8 cellular contexts compared by ENCODE assay signal in the genomic region with DNA sequence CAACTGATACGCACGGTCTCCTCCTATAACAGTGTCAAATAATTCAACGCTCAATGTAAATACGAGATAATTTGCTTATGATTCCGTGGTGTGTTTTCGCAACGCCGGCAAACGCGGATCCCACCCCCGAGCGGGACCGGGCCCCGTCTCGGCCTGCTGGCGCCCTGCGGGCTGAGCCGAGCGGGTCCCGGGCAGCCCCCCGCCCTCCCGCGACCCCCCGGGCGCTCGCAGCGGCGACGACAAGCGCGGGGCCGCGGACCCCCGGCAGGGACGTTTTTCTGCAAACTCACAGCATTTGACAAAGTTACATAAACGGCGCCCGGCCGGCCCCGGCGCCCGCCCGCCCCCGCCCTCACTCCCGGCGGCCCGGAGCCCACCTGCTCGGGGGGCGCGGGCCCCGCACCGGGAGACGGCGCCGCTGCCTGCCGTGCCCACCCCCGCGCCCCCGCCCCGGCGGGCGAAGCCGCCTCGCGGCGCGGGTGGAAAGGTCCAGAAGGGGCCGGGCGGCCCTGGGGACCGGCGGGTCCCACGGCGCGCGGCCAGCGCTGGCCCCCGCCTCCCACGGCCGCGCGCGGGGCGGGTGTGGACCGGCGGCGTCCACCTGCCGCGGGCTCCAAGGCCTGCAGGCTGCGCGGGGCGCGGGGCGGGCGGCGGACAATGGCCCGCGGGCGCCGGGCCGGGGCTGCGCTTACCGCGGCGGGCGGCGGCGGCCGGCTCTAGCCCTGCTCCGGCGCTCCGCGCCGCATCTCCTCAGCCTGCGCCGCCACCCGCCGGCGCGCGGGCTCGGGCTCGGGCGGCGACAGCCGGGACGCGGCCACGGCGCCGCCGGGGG. TPM values are rescaled to one million over a fixed set of nuclear protein-coding genes. Genes with fewer than 3 reads are reported as not detected.
A peak's percentile ranks its signal among the peaks of the same experiment; 100 is the strongest.
DNase-seq lines count a peak whose midpoint lies in the region; ATAC-seq, FAIRE-seq and TF ChIP-seq lines count a peak whose summit lies in the region.

No MANE protein-coding gene starts in this region.

- no TSS peak for BruUV-seq in GM12878 (replicated peaks; lab: Mats Ljungman, UMichigan)

- in situ Hi-C loops in GM12878 (cut with MboI): no loop called here

- H3K36me3 Mint-ChIP-seq in activated CD8-positive, alpha-beta memory T cell treated with anti-CD3 and anti-CD28 coated beads, Interleukin-2, amount 10 ng/mL, durations not matched to agents 7 days and 5 days: peaks cover 11% of the 10 kb centered on the region

- H3K27ac ChIP-seq in GM12878 (ENCODE audit: control insufficient read depth, insufficient read depth): no peak overlapping the region
- H3K27ac ChIP-seq in lower lobe of right lung: peak overlapping the region; percentile 39
- peak overlapping the region in 2 of 3 donors; percentile 85 to 96 for H3K27ac ChIP-seq in thyroid gland

- POLR2A ChIA-PET in GM12878 (lab: Charles Lee): interaction anchor here (0.7 to 2.3 kb wide), 3 partner anchors 10 to 19 kb away, joined by 3 to 19 read pairs (median 4); no protein-coding TSS in a partner anchor

- no peaks in the 10 kb centered on the region for H4K20me1 ChIP-seq in GM12878 (ENCODE audit: control insufficient read depth, insufficient read depth)

- peak overlapping the region; percentile 86 for H3K4me3 Mint-ChIP-seq in activated CD8-positive, alpha-beta memory T cell treated with anti-CD3 and anti-CD28 coated beads, Interleukin-2, amount 10 ng/mL, durations not matched to agents 7 days and 5 days

- H3K36me3 ChIP-seq in MG63: no peaks in the 10 kb centered on the region
- no peaks in the 10 kb centered on the region for H3K36me3 ChIP-seq in GM12878 (ENCODE audit: control insufficient read depth in 2 of 2, insufficient read depth in 2 of 2, low read length in 1 of 2)
- H3K36me3 ChIP-seq in lower lobe of right lung: no peaks in the 10 kb centered on the region
- H3K36me3 ChIP-seq in thyroid gland: no peaks in the 10 kb centered on the region

- H3K9me3 ChIP-seq in MG63 (no peaks in the 10 kb centered on the region), GM12878 (replicated peaks; ENCODE audit: control insufficient read depth, insufficient read depth, low read length) (no peaks in the 10 kb centered on the region), lower lobe of right lung (no peaks in the 10 kb centered on the region), thyroid gland (no peaks in the 10 kb centered on the region)

- 2% methylated on average over 47 of the region's 131 CpGs for WGBS in GM12878 (ENCODE audit: insufficient coverage, insufficient replicate concordance, low lambda C conversion rate, missing lambda C conversion rate)
- 0 to 3% methylated on average over 15 to 17 of the region's 131 CpGs for whole genome bisulfite sequencing in thyroid gland, 2 donors

- TF ChIP-seq EP300 in GM12878 (IDR thresholded peaks at IDR 0.05; ENCODE audit: borderline replicate concordance in 1 of 2, control insufficient read depth in 1 of 2, low read depth in 2 of 2, low read length in 2 of 2): no peak

- H3K9ac ChIP-seq in GM12878 (ENCODE audit: control insufficient read depth, insufficient read depth, low read length): peak overlapping the region; percentile 53; the same call in 1 of the 2 replicates

- DNase-seq in activated CD8-positive, alpha-beta memory T cell treated with anti-CD3 and anti-CD28 coated beads, Interleukin-2, amount 10 ng/mL, durations not matched to agents 7 days and 5 days: peak; percentile 53
- no peak for DNase-seq in activated CD8-positive, alpha-beta memory T cell treated with anti-CD3 and anti-CD28 coated beads for 24 hours
- peak; percentile 8 for DNase-seq in MG63
- DNase-seq in GM12878 (ENCODE audit: low read depth, low spot score): no peak
- no peak for DNase-seq in lower lobe of right lung
- no peak for DNase-seq in thyroid gland
- DNase-seq in NCI-H446 (lab: John Stamatoyannopoulos, UW): no peak

- 0 out of 2 replicates have a peak, but pooled peaks cover 2% of the 10 kb centered on the region for H3K79me2 ChIP-seq in GM12878 (ENCODE audit: control insufficient read depth, insufficient read depth, low read length)

- H3K27me3 Mint-ChIP-seq in activated CD8-positive, alpha-beta memory T cell treated with anti-CD3 and anti-CD28 coated beads, Interleukin-2, amount 10 ng/mL, durations not matched to agents 7 days and 5 days: peaks cover 9% of the 10 kb centered on the region

- H3K4me1 Mint-ChIP-seq in activated CD8-positive, alpha-beta memory T cell treated with anti-CD3 and anti-CD28 coated beads, Interleukin-2, amount 10 ng/mL, durations not matched to agents 7 days and 5 days: peaks cover 32% of the 10 kb centered on the region

- no peak for FAIRE-seq in GM12878 (lab: Jason Lieb, UNC)

- peak; percentile 1 for ATAC-seq in activated CD8-positive, alpha-beta memory T cell treated with anti-CD3 and anti-CD28 coated beads, Interleukin-2, amount 10 ng/mL, durations not matched to agents 7 days and 5 days
- ATAC-seq in GM12878 (no peak), lower lobe of right lung (no peak), HG03442 (IDR thresholded peaks at IDR 0.05; ENCODE audit: unreplicated experiment) (no peak)

- RAD21 ChIA-PET in GM12878 (lab: Charles Lee; ENCODE audit: unreplicated experiment): interaction anchor here (0.7 to 1.2 kb wide), 10 partner anchors 19 to 147 kb away, joined by 3 to 25 read pairs (median 5); no protein-coding TSS in a partner anchor

- peak overlapping the region; percentile 86 for H3K4me2 ChIP-seq in GM12878 (ENCODE audit: control insufficient read depth, insufficient read depth)

- peaks cover 5% of the 10 kb centered on the region; the same call in 1 of the 2 replicates for H3K4me1 ChIP-seq in GM12878 (ENCODE audit: control insufficient read depth, insufficient read depth, low read length)
- H3K4me1 ChIP-seq in lower lobe of right lung: peaks cover 16% of the 10 kb centered on the region
- peaks cover 35 to 42% of the 10 kb centered on the region in 2 donors for H3K4me1 ChIP-seq in thyroid gland

- no peaks in the 10 kb centered on the region for H3K9me3 Mint-ChIP-seq in activated CD8-positive, alpha-beta memory T cell treated with anti-CD3 and anti-CD28 coated beads, Interleukin-2, amount 10 ng/mL, durations not matched to agents 7 days and 5 days (ENCODE audit: low read depth)

- H3K27ac Mint-ChIP-seq in activated CD8-positive, alpha-beta memory T cell treated with anti-CD3 and anti-CD28 coated beads, Interleukin-2, amount 10 ng/mL, durations not matched to agents 7 days and 5 days: peak overlapping the region; percentile 88

- intact Hi-C loops in GM12878 (cut with micrococcal nuclease; ENCODE audit: unreplicated experiment): loop anchor here (5.0 kb wide), 3 partner anchors 133 to 363 kb away; no protein-coding TSS in a partner anchor
- intact Hi-C loops in lower lobe of right lung (cut with DNase I): no loop called here
- intact Hi-C loops in thyroid gland (cut with DNase I): loop anchor here (10.0 kb wide), 2 partner anchors 135 to 255 kb away; no protein-coding TSS in a partner anchor

- TF ChIP-seq RAD21 in GM12878 (IDR thresholded peaks at IDR 0.05; ENCODE audit: insufficient read depth, low read depth, low read length): no peak

- CTCF ChIA-PET in activated CD8-positive, alpha-beta memory T cell treated with anti-CD3 and anti-CD28 coated beads, Interleukin-2, amount 10 ng/mL, durations not matched to agents 7 days and 5 days (lab: Charles Lee): interaction anchor here (0.7 kb wide), 1 partner anchor 726 kb away, joined by 3 read pairs; no protein-coding TSS in a partner anchor
- CTCF ChIA-PET in GM12878 (lab: Yijun Ruan, JAX): no interaction called here

- no peak overlapping the region for H2AFZ ChIP-seq in GM12878 (ENCODE audit: control insufficient read depth, low read depth, low read length)

- peak overlapping the region; percentile 47 for H3K4me3 ChIP-seq in MG63
- peak overlapping the region; percentile 75 for H3K4me3 ChIP-seq in GM12878
- H3K4me3 ChIP-seq in lower lobe of right lung: peak overlapping the region; percentile 55
- H3K4me3 ChIP-seq in thyroid gland (replicated peaks in 1 of 3): peak overlapping the region; percentile 12 to 66 (median 34)

- H3K27me3 ChIP-seq in MG63 (no peaks in the 10 kb centered on the region), GM12878 (replicated peaks in 1 of 2; ENCODE audit: control insufficient read depth in 2 of 2, insufficient read depth in 2 of 2, low read length in 1 of 2) (no peaks in the 10 kb centered on the region), lower lobe of right lung (ENCODE audit: low read depth) (no peaks in the 10 kb centered on the region), thyroid gland (no peaks in the 10 kb centered on the region)

- no peak for TF ChIP-seq POLR2A in GM12878 (IDR thresholded peaks at IDR 0.05; ENCODE audit: low read depth, low read length)
- TF ChIP-seq POLR2A in thyroid gland (IDR thresholded peaks at IDR 0.05): no peak

- TF ChIP-seq CTCF in GM12878 (IDR thresholded peaks at IDR 0.05 in 2 of 3, conservative IDR thresholded peaks at IDR 0.05 in 1 of 3; ENCODE audit: control insufficient read depth in 2 of 3, extremely low read depth in 1 of 3, insufficient read depth in 1 of 3, low read depth in 3 of 3, low read length in 3 of 3) (no peak), lower lobe of right lung (IDR thresholded peaks at IDR 0.05) (no peak), thyroid gland (IDR thresholded peaks at IDR 0.05) (no peak)

- SMC1A ChIA-PET in GM12878 (lab: Charles Lee; ENCODE audit: uncharacterized antibody, unreplicated experiment): interaction anchor here (1.4 to 2.4 kb wide), 2 partner anchors 11 to 19 kb away, joined by 3 to 6 read pairs; no protein-coding TSS in a partner anchor

RNA-seq across cellular contexts. Expression of a gene that starts 0.6 kb away (rescaled TPM):
- total RNA-seq in activated CD8-positive, alpha-beta memory T cell treated with anti-CD3 and anti-CD28 coated beads, Interleukin-2, amount 10 ng/mL, durations not matched to agents 7 days and 5 days: 10 to 100 TPM; 25.2 to 65.1 TPM
- total RNA-seq in MG63 (2014; rRNA removed; shearing (Covaris generic); ENCODE audit: low replicate concordance): 5.2 and 27.3 TPM in 2 replicates
- 138 and 167 TPM in 2 replicates for total RNA-seq in GM12878 (2013; cell fraction: nucleolus; rRNA removed)
- total RNA-seq in GM12878 (2014; rRNA removed): 5.8 and 6.0 TPM in 2 replicates
- total RNA-seq in GM12878 (2014; rRNA removed; fragmentation: Illumina TruSeq; extraction: Trizol): 3.9 and 5.8 TPM in 2 replicates
- 15.7 and 17.7 TPM in 2 replicates for total RNA-seq in GM12878 (2021)
- polyA plus RNA-seq in GM12878 (2011; ENCODE audit: low read depth): 1.0 TPM
- polyA plus RNA-seq in GM12878 (2011; rRNA removed): 2.9 and 5.3 TPM in 2 replicates
- polyA plus RNA-seq in GM12878 (2011; cell fraction: cytosol; rRNA removed): 7.5 and 12.2 TPM in 2 replicates
- polyA plus RNA-seq in GM12878 (2011; cell fraction: nucleus; rRNA removed): 26.5 and 41.1 TPM in 2 replicates
- polyA plus RNA-seq in GM12878 (2012): 2.3 and 3.9 TPM in 2 replicates
- polyA plus RNA-seq in GM12878 (2014; fragmentation: Illumina TruSeq; extraction: Trizol): 2.2 and 5.0 TPM in 2 replicates
- polyA plus RNA-seq in GM12878 (2014; fragmentation: Nextera tagmentation; extraction: Ambion mirVana): under 1 TPM; 0.22 to 0.69 TPM
- polyA plus RNA-seq in GM12878 (2014; rRNA removed): 3.4 and 5.5 TPM in 2 replicates
- polyA plus RNA-seq in GM12878 (2016; fragmentation: Nextera tagmentation; extraction: Ambion mirVana): 1 to 10 TPM; 3.8 to 4.6 TPM
- polyA minus RNA-seq in GM12878 (2011; rRNA and poly(A)+ RNA removed): 17.0 and 28.5 TPM in 2 replicates
- polyA minus RNA-seq in GM12878 (2011; cell fraction: cytosol; rRNA and poly(A)+ RNA removed): 11.2 and 17.8 TPM in 2 replicates
- 23.5 and 53.7 TPM in 2 replicates for polyA minus RNA-seq in GM12878 (2011; cell fraction: nucleus; rRNA and poly(A)+ RNA removed)
- 44.9 TPM for total RNA-seq in lower lobe of right lung
- total RNA-seq in thyroid gland: 10 to 100 TPM; 12.9 to 91.6 (median 39.8) TPM

Comparison
In these comparisons a context has a peak if more than half of its experiments do, and no peak if none do; other contexts are left out.
1. DNase-seq: peak in activated CD8-positive, alpha-beta memory T cell treated with anti-CD3 and anti-CD28 coated beads, Interleukin-2, amount 10 ng/mL, durations not matched to agents 7 days and 5 days (single experiment) and MG63 (single experiment); none in activated CD8-positive, alpha-beta memory T cell treated with anti-CD3 and anti-CD28 coated beads for 24 hours (single experiment), GM12878 (single experiment), lower lobe of right lung (single experiment), thyroid gland (0 of 2) and NCI-H446 (0 of 2).
2. Peak in every context shown above with its lines, with median percentiles within 50 percentile points of each other: H3K4me3 ChIP-seq.